Comparison of ENCODE assay signal across 8 cellular contexts in genomic region chr2:20012282-20013060, GRCh38. TPM values are rescaled to one million over a fixed set of nuclear protein-coding genes. Genes with fewer than 3 reads are reported as not detected.
DNase-seq lines count a peak whose midpoint lies in the region; ATAC-seq and TF ChIP-seq lines count a peak whose summit lies in the region.

TSS of gene MATN3 (minus strand) at chr2:20012668. CDS start at chr2:20012631, 37 bp downstream.

- intact Hi-C loops in CD8-positive, alpha-beta T cell (cut with DNase I, micrococcal nuclease), result loop anchor here in 1 of 2 experiments (2.0 kb wide), 1 partner anchor 50 kb away; no protein-coding TSS in a partner anchor
- intact Hi-C loops in body of pancreas (cut with DNase I), result loop anchor here (5.0 kb wide), 1 partner anchor 85 kb away; no protein-coding TSS in a partner anchor

- under 1% methylated on average over 86 of the region's 86 CpGs for WGBS in HUES64
- WGBS in body of pancreas, 2 donors, result 1 to 2% methylated on average over 26 to 78 of the region's 86 CpGs
- WGBS in smooth muscle cell (ENCODE audit: low lambda C conversion rate), result 1% methylated on average over 44 of the region's 86 CpGs

- H3K27me3 Mint-ChIP-seq in CD8-positive, alpha-beta T cell (ENCODE audit: low read depth), result peaks cover 47% of the 10 kb centered on the region

- POLR2A ChIA-PET in CD8-positive, alpha-beta T cell (lab: Charles Lee), result no interaction called here

- CTCF ChIA-PET in CD8-positive, alpha-beta T cell (lab: Charles Lee), result interaction anchor here (1.8 to 3.9 kb wide), 2 partner anchors 82 to 86 kb away, joined by 6 to 29 read pairs; no protein-coding TSS in a partner anchor

- no peaks in the 10 kb centered on the region for H3K79me2 ChIP-seq in smooth muscle cell (ENCODE audit: low read depth)

- H3K4me1 ChIP-seq in CD8-positive, alpha-beta T cell (ENCODE audit: insufficient read depth, low read length), result peaks cover 8% of the 10 kb centered on the region
- peaks cover 8% of the 10 kb centered on the region; the same call in 1 of the 2 replicates for H3K4me1 ChIP-seq in HUES64 (ENCODE audit: insufficient read depth, low read length)
- peaks cover 12% of the 10 kb centered on the region for H3K4me1 ChIP-seq in body of pancreas
- peaks cover 9% of the 10 kb centered on the region for H3K4me1 ChIP-seq in smooth muscle cell (ENCODE audit: low read depth)

- DNase-seq in CD8-positive, alpha-beta T cell, result peak in 1 of 7 experiments; percentile 7
- DNase-seq in body of pancreas, result peak; percentile 37 to 58 (median 46)
- peak; percentile 39 for DNase-seq in iris pigment epithelial cell (ENCODE audit: low read depth)
- DNase-seq in smooth muscle cell (lab: John Stamatoyannopoulos, UW; ENCODE audit: unreplicated experiment), result no peak
- no peak for DNase-seq in NOMO-1 treated with dmso at 0.1 percent for 144 hours (lab: John Stamatoyannopoulos, UW; ENCODE audit: unreplicated experiment)

- H3K36me3 ChIP-seq in CD8-positive, alpha-beta T cell (ENCODE audit: insufficient read depth, low read length), result no peaks in the 10 kb centered on the region
- H3K36me3 ChIP-seq in HUES64 (ENCODE audit: insufficient read depth, low read length) (no peaks in the 10 kb centered on the region), body of pancreas (replicated peaks in 1 of 2; ENCODE audit: insufficient read depth in 1 of 2, low read depth in 2 of 2) (no peaks in the 10 kb centered on the region), smooth muscle cell (ENCODE audit: low read depth) (no peaks in the 10 kb centered on the region)

- H3K9me3 Mint-ChIP-seq in CD8-positive, alpha-beta T cell, result no peaks in the 10 kb centered on the region

- peak within 1 kb of the TSS; percentile 86 for H3K4me2 ChIP-seq in smooth muscle cell

- peak within 1 kb of the TSS; percentile 90 for H2AFZ ChIP-seq in smooth muscle cell (ENCODE audit: low read depth)

- H3K4me3 Mint-ChIP-seq in CD8-positive, alpha-beta T cell, result peak within 1 kb of the TSS; percentile 80

- TF ChIP-seq CTCF in CD8-positive, alpha-beta T cell (IDR thresholded peaks at IDR 0.05), result no peak
- TF ChIP-seq CTCF in body of pancreas (IDR thresholded peaks at IDR 0.05), result no peak
- no peak for TF ChIP-seq CTCF in smooth muscle cell (IDR thresholded peaks at IDR 0.05; ENCODE audit: borderline replicate concordance, insufficient read depth, poor library complexity, severe bottlenecking)

- no peak within 1 kb of the TSS for H3K27ac ChIP-seq in CD8-positive, alpha-beta T cell (ENCODE audit: low read depth, low read length)
- H3K27ac ChIP-seq in HUES64 (ENCODE audit: low read depth, low read length), result peak within 1 kb of the TSS; percentile 7; the same call in 1 of the 2 replicates
- H3K27ac ChIP-seq in body of pancreas, result no peak within 1 kb of the TSS
- H3K27ac ChIP-seq in smooth muscle cell (ENCODE audit: low read depth), result no peak within 1 kb of the TSS

- peaks cover 7% of the 10 kb centered on the region for H3F3A ChIP-seq in smooth muscle cell (ENCODE audit: low read depth)

- H3K27ac Mint-ChIP-seq in CD8-positive, alpha-beta T cell, result no peak within 1 kb of the TSS

- peaks cover 11% of the 10 kb centered on the region for H3K27me3 ChIP-seq in CD8-positive, alpha-beta T cell (ENCODE audit: insufficient read depth, low read length)
- H3K27me3 ChIP-seq in HUES64 (ENCODE audit: insufficient read depth, low read length), result peaks cover 45% of the 10 kb centered on the region
- H3K27me3 ChIP-seq in body of pancreas, result peaks cover 0 to 5% of the 10 kb centered on the region in 2 donors
- H3K27me3 ChIP-seq in smooth muscle cell (ENCODE audit: low read depth), result no peaks in the 10 kb centered on the region

- no peaks in the 10 kb centered on the region for H3K36me3 Mint-ChIP-seq in CD8-positive, alpha-beta T cell

- H3K4me1 Mint-ChIP-seq in CD8-positive, alpha-beta T cell (ENCODE audit: low read depth), result peaks cover 12% of the 10 kb centered on the region

- H3K4me3 ChIP-seq in CD8-positive, alpha-beta T cell (ENCODE audit: low read depth, low read length), result peak within 1 kb of the TSS; percentile 43
- H3K4me3 ChIP-seq in HUES64 (ENCODE audit: low read length) (peak within 1 kb of the TSS; percentile 65), body of pancreas (peak within 1 kb of the TSS in 1 of 2 donors; percentile 21), smooth muscle cell (peak within 1 kb of the TSS; percentile 57)

- no peaks in the 10 kb centered on the region for H3K9me3 ChIP-seq in CD8-positive, alpha-beta T cell (ENCODE audit: low read length)
- H3K9me3 ChIP-seq in HUES64 (ENCODE audit: insufficient read depth, low read depth, low read length) (peaks cover 5% of the 10 kb centered on the region; the same call in 1 of the 2 replicates), body of pancreas (no peaks in the 10 kb centered on the region), smooth muscle cell (replicated peaks; ENCODE audit: low read depth) (no peaks in the 10 kb centered on the region)

- peak within 1 kb of the TSS; percentile 64 for H3K9ac ChIP-seq in HUES64 (ENCODE audit: low read depth, low read length)
- peak within 1 kb of the TSS; percentile 29 for H3K9ac ChIP-seq in smooth muscle cell (ENCODE audit: low read depth)

- no peaks in the 10 kb centered on the region for H4K20me1 ChIP-seq in smooth muscle cell (ENCODE audit: low read depth)

- no peak for TF ChIP-seq POLR2A in body of pancreas (IDR thresholded peaks at IDR 0.05)

- ATAC-seq in CD8-positive, alpha-beta T cell, result peak; percentile 34
- ATAC-seq in body of pancreas (peak; percentile 84), GM21619 (IDR thresholded peaks at IDR 0.05; ENCODE audit: unreplicated experiment) (no peak), GM18502 (IDR thresholded peaks at IDR 0.05; ENCODE audit: poor library complexity, unreplicated experiment) (no peak)

RNA-seq across cellular contexts. Expression of gene MATN3, which starts in this region (rescaled TPM):
- total RNA-seq in CD8-positive, alpha-beta T cell, result not detected
- 6.5 TPM for polyA plus RNA-seq in HUES64 (2013, experiment 1 of 2)
- polyA plus RNA-seq in HUES64 (2013, experiment 2 of 2), result 7.1 TPM
- total RNA-seq in body of pancreas (not detected), smooth muscle cell (5.1 and 5.6 TPM in 2 replicates)
- polyA plus RNA-seq in smooth muscle cell, result 7.4 and 12.9 TPM in 2 replicates

Comparison
In these comparisons a context has a peak if more than half of its experiments do, and no peak if none do; other contexts are left out.
1. Peak in ATAC-seq and H3K4me3 ChIP-seq in CD8-positive, alpha-beta T cell; RNA of the gene not detected or under 1 TPM.
2. Peak in DNase-seq and ATAC-seq in body of pancreas; RNA of the gene not detected or under 1 TPM.